24 cellular contexts compared by ENCODE assay signal in genomic region chr10:71661942-71662341, GRCh38. TPM values are rescaled to one million over a fixed set of nuclear protein-coding genes. Genes with fewer than 3 reads are reported as not detected.
A peak's percentile ranks its signal among the peaks of the same experiment; 100 is the strongest.
DNase-seq lines count a peak whose midpoint lies in the region; ATAC-seq and TF ChIP-seq lines count a peak whose summit lies in the region.
"Had no signal": no experiment of that assay in that cellular context is flagged by ENCODE, and none has a peak within 500 bp of the region (broad histone marks: within the 10 kb centered on the region; RNA-seq: fewer than 3 reads in every experiment).

No MANE protein-coding gene starts in this region.

- H3K4me3 ChIP-seq in Peyer's patch (no peak overlapping the region), mucosa of descending colon (no peak overlapping the region)
- H3K4me3 ChIP-seq: GM12878, GM23248 had no signal

- TF ChIP-seq CTCF in Peyer's patch (IDR thresholded peaks at IDR 0.05) (no peak), brain (conservative IDR thresholded peaks at IDR 0.05) (no peak), mucosa of descending colon (IDR thresholded peaks at IDR 0.05) (no peak)

- ATAC-seq in mucosa of descending colon, result peak; percentile 47
- ATAC-seq in stimulated activated memory B cell treated with anti-CD40 and anti-IgM and Interleukin-4, amounts not matched to agents 10 μg/mL and 1 μg/mL and 100 μg/mL, for 72 hours, result no peak
- ATAC-seq: GM12878, HepG2 had no signal

- POLR2A ChIA-PET in activated CD4-positive, alpha-beta memory T cell treated with anti-CD3 and anti-CD28 coated beads for 36 hours (lab: Charles Lee), result no interaction called here
- POLR2A ChIA-PET in HEK293T (lab: Yijun Ruan, JAX), result no interaction called here

- H3K4me3 Mint-ChIP-seq in brain, result no peak overlapping the region
- no peak overlapping the region for H3K4me3 Mint-ChIP-seq in stimulated activated memory B cell treated with anti-CD40 and anti-IgM and Interleukin-4, amounts not matched to agents 10 μg/mL and 1 μg/mL and 100 μg/mL, for 72 hours
- H3K4me3 Mint-ChIP-seq in activated CD4-positive, alpha-beta memory T cell treated with anti-CD3 and anti-CD28 coated beads for 36 hours, result no peak overlapping the region
- H3K4me3 Mint-ChIP-seq: CD4-positive, CD25-positive, alpha-beta regulatory T cell; CD8-positive, alpha-beta memory T cell; IgD-negative memory B cell had no signal

- H3K9me3 Mint-ChIP-seq in brain, result peaks cover 0 to 4% (median 0%) of the 10 kb centered on the region in 5 experiments
- peaks cover 3% of the 10 kb centered on the region for H3K9me3 Mint-ChIP-seq in stimulated activated memory B cell treated with anti-CD40 and anti-IgM and Interleukin-4, amounts not matched to agents 10 μg/mL and 1 μg/mL and 100 μg/mL, for 72 hours
- H3K9me3 Mint-ChIP-seq in activated CD4-positive, alpha-beta memory T cell treated with anti-CD3 and anti-CD28 coated beads for 36 hours, result no peaks in the 10 kb centered on the region
- H3K9me3 Mint-ChIP-seq: CD8-positive, alpha-beta memory T cell had no signal

- peak in 1 of 2 donors; percentile 11 for TF ChIP-seq POLR2A in Peyer's patch (IDR thresholded peaks at IDR 0.05)

- H3K9me3 ChIP-seq in Peyer's patch (no peaks in the 10 kb centered on the region), mucosa of descending colon (no peaks in the 10 kb centered on the region)
- H3K9me3 ChIP-seq: BE2C had no signal

- no peaks in the 10 kb centered on the region for H3K27me3 ChIP-seq in Peyer's patch
- H3K27me3 ChIP-seq: BE2C had no signal

- peak overlapping the region in 3 of 5 experiments; percentile 22 to 95 (median 60) for H3K27ac Mint-ChIP-seq in brain
- no peak overlapping the region for H3K27ac Mint-ChIP-seq in stimulated activated memory B cell treated with anti-CD40 and anti-IgM and Interleukin-4, amounts not matched to agents 10 μg/mL and 1 μg/mL and 100 μg/mL, for 72 hours
- no peak overlapping the region for H3K27ac Mint-ChIP-seq in activated CD4-positive, alpha-beta memory T cell treated with anti-CD3 and anti-CD28 coated beads for 36 hours
- H3K27ac Mint-ChIP-seq: CD4-positive, CD25-positive, alpha-beta regulatory T cell; IgD-negative memory B cell had no signal

- no peaks in the 10 kb centered on the region for H3K36me3 ChIP-seq in Peyer's patch
- H3K36me3 ChIP-seq in mucosa of descending colon (ENCODE audit: low read depth), result no peaks in the 10 kb centered on the region
- H3K36me3 ChIP-seq: BE2C had no signal

- no peaks in the 10 kb centered on the region for H3K36me3 Mint-ChIP-seq in brain
- H3K36me3 Mint-ChIP-seq in stimulated activated memory B cell treated with anti-CD40 and anti-IgM and Interleukin-4, amounts not matched to agents 10 μg/mL and 1 μg/mL and 100 μg/mL, for 72 hours, result no peaks in the 10 kb centered on the region
- H3K36me3 Mint-ChIP-seq in activated CD4-positive, alpha-beta memory T cell treated with anti-CD3 and anti-CD28 coated beads for 36 hours, result no peaks in the 10 kb centered on the region
- H3K36me3 Mint-ChIP-seq: CD4-positive, CD25-positive, alpha-beta regulatory T cell; CD8-positive, alpha-beta memory T cell; IgD-negative memory B cell had no signal

- H3K4me1 ChIP-seq in Peyer's patch (peaks cover 0 to 19% (median 4%) of the 10 kb centered on the region in 4 donors), mucosa of descending colon (ENCODE audit: low read depth) (no peaks in the 10 kb centered on the region)

- CTCF ChIA-PET in activated CD4-positive, alpha-beta memory T cell treated with anti-CD3 and anti-CD28 coated beads for 36 hours (lab: Charles Lee), result no interaction called here
- CTCF ChIA-PET in HEK293T (lab: Yijun Ruan, JAX), result no interaction called here

- H3K27ac ChIP-seq in Peyer's patch, result peak overlapping the region in 2 of 4 donors; percentile 60 to 82
- H3K27ac ChIP-seq: GM23248 had no signal

- H3K27me3 Mint-ChIP-seq in brain, result peaks cover 2% of the 10 kb centered on the region
- H3K27me3 Mint-ChIP-seq in stimulated activated memory B cell treated with anti-CD40 and anti-IgM and Interleukin-4, amounts not matched to agents 10 μg/mL and 1 μg/mL and 100 μg/mL, for 72 hours, result peaks cover 7% of the 10 kb centered on the region
- no peaks in the 10 kb centered on the region for H3K27me3 Mint-ChIP-seq in activated CD4-positive, alpha-beta memory T cell treated with anti-CD3 and anti-CD28 coated beads for 36 hours

- intact Hi-C loops in mucosa of descending colon (cut with DNase I, micrococcal nuclease), result no loop called here
- intact Hi-C loops in activated CD4-positive, alpha-beta memory T cell treated with anti-CD3 and anti-CD28 coated beads for 36 hours (cut with micrococcal nuclease), result no loop called here

- H3K4me1 Mint-ChIP-seq in brain, result peaks cover 57% of the 10 kb centered on the region
- peaks cover 9% of the 10 kb centered on the region for H3K4me1 Mint-ChIP-seq in stimulated activated memory B cell treated with anti-CD40 and anti-IgM and Interleukin-4, amounts not matched to agents 10 μg/mL and 1 μg/mL and 100 μg/mL, for 72 hours
- H3K4me1 Mint-ChIP-seq in activated CD4-positive, alpha-beta memory T cell treated with anti-CD3 and anti-CD28 coated beads for 36 hours (ENCODE audit: low read depth), result peaks cover 3% of the 10 kb centered on the region

- peak in 2 of 3 donors; percentile 65 to 74 for DNase-seq in Peyer's patch
- DNase-seq in mucosa of descending colon, result peak in 1 of 3 donors; percentile 44
- peak; percentile 50 for DNase-seq in retina
- DNase-seq in SIG-M5 treated with dmso at 0.1 percent for 504 hours (lab: John Stamatoyannopoulos, UW; ENCODE audit: unreplicated experiment), result no peak
- DNase-seq in activated CD4-positive, alpha-beta memory T cell treated with anti-CD3 and anti-CD28 coated beads for 36 hours, result no peak
- no peak for DNase-seq in HEK293T (ENCODE audit: extremely low spot score)
- DNase-seq: ACHN; BE2C; C1 segment of cervical spinal cord; CD4-positive, CD25-positive, alpha-beta regulatory T cell; CD8-positive, alpha-beta memory T cell; COR-L47; DMS 273 treated with DMSO at 0.1 percent for 48 hours; DMS53; DND-41; EL; GM23248; HCEC 1CT had no signal

TF ChIP-seq in HEK293T, 16 proteins besides CTCF, POLR2A, EP300 and RAD21:
- TF ChIP-seq SUZ12 (IDR thresholded peaks at IDR 0.05), result no peak
- no peak for TF ChIP-seq BHLHE40 (IDR thresholded peaks at IDR 0.05; ENCODE audit: borderline replicate concordance)
- no peak for TF ChIP-seq HDGF (IDR thresholded peaks at IDR 0.05; ENCODE audit: borderline replicate concordance)
- no peak for TF ChIP-seq FOXA1 (IDR thresholded peaks at IDR 0.05)
- TF ChIP-seq TARDBP (IDR thresholded peaks at IDR 0.05), result no peak
- no peak for TF ChIP-seq LEF1 (IDR thresholded peaks at IDR 0.05; ENCODE audit: borderline replicate concordance)
- TF ChIP-seq FOXK2 (IDR thresholded peaks at IDR 0.05), result no peak
- TF ChIP-seq PKNOX1 (IDR thresholded peaks at IDR 0.05), result no peak
- TF ChIP-seq ZNF384 (IDR thresholded peaks at IDR 0.05), result no peak
- no peak for TF ChIP-seq FOXM1 (IDR thresholded peaks at IDR 0.05; ENCODE audit: borderline replicate concordance)
- no peak for TF ChIP-seq CTBP1 (IDR thresholded peaks at IDR 0.05; ENCODE audit: borderline replicate concordance)
- no peak for TF ChIP-seq ELF4 (IDR thresholded peaks at IDR 0.05)
- TF ChIP-seq NFRKB (IDR thresholded peaks at IDR 0.05), result no peak
- TF ChIP-seq L3MBTL2 (conservative IDR thresholded peaks at IDR 0.05), result no peak
- no peak for TF ChIP-seq ARNT (IDR thresholded peaks at IDR 0.05)
- TF ChIP-seq SP1 (IDR thresholded peaks at IDR 0.05), result no peak
TF ChIP-seq in HEK293T: peak in this region for 0.

RNA-seq across cellular contexts. Expression of gene C10orf105, which starts 57.6 kb away (rescaled TPM):
- total RNA-seq in Peyer's patch, result under 1 TPM in 1 of 4 donors, not detected in 3; 0.27 TPM
- 3.3 TPM for polyA plus RNA-seq in brain (ENCODE audit: insufficient read depth, low read depth, low replicate concordance)
- total RNA-seq in mucosa of descending colon, result under 1 TPM in 1 of 3 donors, not detected in 2; 0.10 TPM
- under 1 TPM; 0.63 to 0.76 TPM for total RNA-seq in activated CD4-positive, alpha-beta memory T cell treated with anti-CD3 and anti-CD28 coated beads for 36 hours
- total RNA-seq: G401, GM23248, HepG2 had no signal
- polyA plus RNA-seq: GM23248, HepG2, IgD-negative memory B cell had no signal

Comparison
In these comparisons a context has a peak if more than half of its experiments do, and no peak if none do; other contexts are left out.
1. DNase-seq: peak in Peyer's patch (2 of 3) and retina (single experiment); none in SIG-M5 treated with dmso at 0.1 percent for 504 hours (single experiment), activated CD4-positive, alpha-beta memory T cell treated with anti-CD3 and anti-CD28 coated beads for 36 hours (single experiment) and HEK293T (single experiment).
2. H3K27ac Mint-ChIP-seq: peak in brain (3 of 5); none in stimulated activated memory B cell treated with anti-CD40 and anti-IgM and Interleukin-4, amounts not matched to agents 10 μg/mL and 1 μg/mL and 100 μg/mL, for 72 hours (single experiment) and activated CD4-positive, alpha-beta memory T cell treated with anti-CD3 and anti-CD28 coated beads for 36 hours (single experiment).